Comparison of ENCODE assay signal across 10 cellular contexts in the genomic region with DNA sequence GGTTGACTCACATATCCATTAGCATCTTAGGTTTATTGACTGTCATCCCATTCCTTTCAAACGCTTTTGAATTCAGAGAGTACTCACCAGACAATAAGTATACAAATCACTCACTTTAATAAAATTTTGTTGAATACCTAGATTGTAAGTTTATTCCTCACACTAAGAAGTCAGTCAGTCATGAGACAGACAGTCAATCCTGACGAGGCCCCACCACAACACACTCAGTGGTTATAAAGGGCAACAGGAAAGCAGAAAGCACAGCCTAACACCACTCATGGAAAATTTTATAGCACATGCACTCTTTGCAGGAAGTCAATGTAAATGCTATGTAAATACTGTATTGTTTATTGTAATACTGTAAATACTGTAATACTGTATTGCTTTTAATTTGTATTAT.
DNase-seq lines count a peak whose midpoint lies in the region; ATAC-seq and TF ChIP-seq lines count a peak whose summit lies in the region.
"Had no signal": no experiment of that assay in that cellular context is flagged by ENCODE, and none has a peak within 500 bp of the region (broad histone marks: within the 10 kb centered on the region; RNA-seq: fewer than 3 reads in every experiment).

No MANE protein-coding gene starts in this region.

- no peaks in the 10 kb centered on the region for H3K27me3 Mint-ChIP-seq in CD4-positive, alpha-beta T cell
- H3K27me3 Mint-ChIP-seq in endodermal cell (ENCODE audit: insufficient read depth), result no peaks in the 10 kb centered on the region

- intact Hi-C loops in CD4-positive, alpha-beta T cell (cut with DNase I, micrococcal nuclease), result no loop called here
- intact Hi-C loops in left colon (cut with DNase I, micrococcal nuclease), result no loop called here

- H3K4me1 ChIP-seq in endodermal cell (ENCODE audit: control insufficient read depth, insufficient read depth, low read length), result no peaks in the 10 kb centered on the region
- H3K4me1 ChIP-seq: psoas muscle had no signal

- H3K27ac ChIP-seq in CD4-positive, alpha-beta T cell (ENCODE audit: low read depth, low read length), result no peak overlapping the region
- H3K27ac ChIP-seq in endodermal cell (ENCODE audit: low read depth, low read length), result no peak overlapping the region
- H3K27ac ChIP-seq: psoas muscle had no signal

- ATAC-seq in CD4-positive, alpha-beta T cell (ENCODE audit: poor library complexity), result peak; percentile 41
- peak; percentile 42 for ATAC-seq in GM19351 (IDR thresholded peaks at IDR 0.05; ENCODE audit: unreplicated experiment)
- ATAC-seq in left colon, result peak; percentile 70
- no peak for ATAC-seq in GM18511 (IDR thresholded peaks at IDR 0.05; ENCODE audit: unreplicated experiment)
- ATAC-seq: psoas muscle had no signal

- no peak for DNase-seq in CD4-positive, alpha-beta T cell
- DNase-seq in UCSD-AML1 (lab: John Stamatoyannopoulos, UW; ENCODE audit: unreplicated experiment) (peak; percentile 14), left colon (no peak), endodermal cell (no peak), cerebellar nuclear complex (lab: John Stamatoyannopoulos, UW) (no peak)
- DNase-seq: NCI-H187, psoas muscle had no signal

- no peaks in the 10 kb centered on the region for H3K9me3 Mint-ChIP-seq in CD4-positive, alpha-beta T cell
- H3K9me3 Mint-ChIP-seq in endodermal cell, result no peaks in the 10 kb centered on the region
- H3K9me3 Mint-ChIP-seq: activated T-helper 2 cell treated with anti-CD3 and anti-CD28 coated beads, Interferon-gamma antibody, Interleukin-2, Interleukin-4, amounts not matched to agents 10 μg/mL and 5 μg/mL and 100 μg/mL, durations not matched to agents 14 hours and 24 hours and 36 hours had no signal

- CTCF ChIA-PET in CD4-positive, alpha-beta T cell (lab: Charles Lee), result interaction anchor here (0.6 kb wide), 1 partner anchor 174 kb away, joined by 3 read pairs; no protein-coding TSS in a partner anchor

- no peak for TF ChIP-seq CTCF in CD4-positive, alpha-beta T cell (IDR thresholded peaks at IDR 0.05)
- no peak for TF ChIP-seq CTCF in endodermal cell (conservative IDR thresholded peaks at IDR 0.05)

- POLR2A ChIA-PET in CD4-positive, alpha-beta T cell (lab: Charles Lee), result no interaction called here

- no peaks in the 10 kb centered on the region for H3K27me3 ChIP-seq in CD4-positive, alpha-beta T cell (ENCODE audit: control insufficient read depth, insufficient read depth, low read length)
- H3K27me3 ChIP-seq in endodermal cell (ENCODE audit: control insufficient read depth, insufficient read depth, low read length, poor library complexity, severe bottlenecking), result no peaks in the 10 kb centered on the region

- H3K4me1 Mint-ChIP-seq in CD4-positive, alpha-beta T cell (ENCODE audit: low read depth), result peaks cover 6% of the 10 kb centered on the region
- H3K4me1 Mint-ChIP-seq in endodermal cell, result no peaks in the 10 kb centered on the region

- H3K4me3 ChIP-seq in endodermal cell (ENCODE audit: low read length), result no peak overlapping the region
- H3K4me3 ChIP-seq: psoas muscle had no signal

- no peak overlapping the region for H3K4me3 Mint-ChIP-seq in CD4-positive, alpha-beta T cell
- H3K4me3 Mint-ChIP-seq in endodermal cell, result no peak overlapping the region

- WGBS in endodermal cell (ENCODE audit: insufficient coverage in 1 of 2, insufficient read length in 1 of 2), 2 experiments, result 82% methylated on average over 2 of the region's 2 CpGs; no CpG with 5 or more reads in 1 of the 2 experiments

- H3K36me3 Mint-ChIP-seq in CD4-positive, alpha-beta T cell (ENCODE audit: low read depth), result no peaks in the 10 kb centered on the region
- H3K36me3 Mint-ChIP-seq in endodermal cell (ENCODE audit: low read depth), result no peaks in the 10 kb centered on the region

- no peak overlapping the region for H3K9ac ChIP-seq in endodermal cell (ENCODE audit: extremely low read depth, low read length, poor library complexity, severe bottlenecking)

- no peaks in the 10 kb centered on the region for H3K36me3 ChIP-seq in endodermal cell (ENCODE audit: control insufficient read depth, insufficient read depth, low read length)

- no peak overlapping the region for H3K27ac Mint-ChIP-seq in CD4-positive, alpha-beta T cell
- H3K27ac Mint-ChIP-seq in endodermal cell, result no peak overlapping the region
- H3K27ac Mint-ChIP-seq: activated T-helper 2 cell treated with anti-CD3 and anti-CD28 coated beads, Interferon-gamma antibody, Interleukin-2, Interleukin-4, amounts not matched to agents 10 μg/mL and 5 μg/mL and 100 μg/mL, durations not matched to agents 14 hours and 24 hours and 36 hours had no signal

- no peaks in the 10 kb centered on the region for H3K9me3 ChIP-seq in CD4-positive, alpha-beta T cell (ENCODE audit: control insufficient read depth, low read length)
- H3K9me3 ChIP-seq in endodermal cell (ENCODE audit: control insufficient read depth, low read length), result no peaks in the 10 kb centered on the region
- H3K9me3 ChIP-seq: psoas muscle had no signal
